24 cellular contexts compared by ENCODE assay signal in genomic region chr5:54094706-54095105, GRCh38.
DNase-seq lines count a peak whose midpoint lies in the region; TF ChIP-seq lines count a peak whose summit lies in the region.
"Had no signal": no experiment of that assay in that cellular context is flagged by ENCODE, and none has a peak within 500 bp of the region (broad histone marks: within the 10 kb centered on the region; RNA-seq: fewer than 3 reads in every experiment).

No MANE protein-coding gene starts in this region.

- H3K9ac ChIP-seq in OCI-LY1 (ENCODE audit: low read length), result no peak overlapping the region
- no peak overlapping the region for H3K9ac ChIP-seq in endodermal cell (ENCODE audit: extremely low read depth, low read length, poor library complexity, severe bottlenecking)

- H3K4me1 ChIP-seq in OCI-LY1 (ENCODE audit: insufficient read depth, low read length, severe bottlenecking) (peaks cover 50% of the 10 kb centered on the region), endodermal cell (ENCODE audit: control insufficient read depth, insufficient read depth, low read length) (no peaks in the 10 kb centered on the region), sigmoid colon (peaks cover 0 to 38% (median 28%) of the 10 kb centered on the region in 4 donors)

- TF ChIP-seq CTCF in OCI-LY1 (IDR thresholded peaks at IDR 0.05; ENCODE audit: low read length) (no peak), endodermal cell (conservative IDR thresholded peaks at IDR 0.05) (no peak), sigmoid colon (IDR thresholded peaks at IDR 0.05) (no peak)

- no peaks in the 10 kb centered on the region; the same call in 1 of the 2 replicates for H4K20me1 ChIP-seq in OCI-LY1 (ENCODE audit: insufficient read depth, low read length)

- no peaks in the 10 kb centered on the region for H3F3A ChIP-seq in OCI-LY1 (ENCODE audit: insufficient read depth, low read length)

- H3K9me3 ChIP-seq in OCI-LY1 (ENCODE audit: low read length), result no peaks in the 10 kb centered on the region
- H3K9me3 ChIP-seq in endodermal cell (ENCODE audit: control insufficient read depth, low read length), result no peaks in the 10 kb centered on the region
- H3K9me3 ChIP-seq in sigmoid colon, result no peaks in the 10 kb centered on the region
- H3K9me3 ChIP-seq: Caco-2, HAP-1, SJSA1 had no signal

- H3K9me2 ChIP-seq in OCI-LY1 (ENCODE audit: low read depth, low read length), result no peaks in the 10 kb centered on the region

- H3K27ac Mint-ChIP-seq in endodermal cell, result no peak overlapping the region
- H3K27ac Mint-ChIP-seq: CD4-positive, alpha-beta T cell; HFFc6 had no signal

- DNase-seq in COLO829 (ENCODE audit: low spot score) (peak; percentile 4), globus pallidus (ENCODE audit: low spot score) (peak; percentile 24), COLO668 (lab: John Stamatoyannopoulos, UW; ENCODE audit: unreplicated experiment) (no peak), superior temporal gyrus (ENCODE audit: extremely low spot score) (no peak), endodermal cell (no peak), sigmoid colon (no peak)
- DNase-seq: Caco-2; CD4-positive, alpha-beta T cell; EL; GDM1; GOT3; HFFc6; Karpas-422; NCI-H1092; NCI-H1417 treated with DMSO at 0.1 percent for 48 hours; NCI-H1694 treated with DMSO at 0.1 percent for 48 hours; NCI-H2227 treated with DMSO at 0.1 percent for 48 hours; NCI-H526 treated with DMSO at 0.1 percent for 48 hours; Right ventricle myocardium superior; RPMI8226 had no signal

- no peaks in the 10 kb centered on the region for H3K27me3 Mint-ChIP-seq in endodermal cell (ENCODE audit: insufficient read depth)
- H3K27me3 Mint-ChIP-seq: CD4-positive, alpha-beta T cell had no signal

- no peak overlapping the region for H3K4me3 Mint-ChIP-seq in endodermal cell
- H3K4me3 Mint-ChIP-seq: CD4-positive, alpha-beta T cell; HFFc6 had no signal

- H3K9me3 Mint-ChIP-seq in endodermal cell, result no peaks in the 10 kb centered on the region
- H3K9me3 Mint-ChIP-seq: CD4-positive, alpha-beta T cell; HFFc6 had no signal

- WGBS in endodermal cell (ENCODE audit: insufficient coverage in 1 of 2, insufficient read length in 1 of 2), 2 experiments, result 67 to 91% methylated on average over 1 to 2 of the region's 2 CpGs
- 96 to 98% methylated on average over 2 of the region's 2 CpGs for WGBS in sigmoid colon, 2 donors

- no peak overlapping the region for H3K4me3 ChIP-seq in OCI-LY1 (ENCODE audit: low read depth, low read length, poor library complexity, severe bottlenecking)
- H3K4me3 ChIP-seq in endodermal cell (ENCODE audit: low read length), result no peak overlapping the region
- no peak overlapping the region for H3K4me3 ChIP-seq in sigmoid colon
- H3K4me3 ChIP-seq: GM12878, HAP-1, SJSA1 had no signal

- H3K27me3 ChIP-seq in OCI-LY1 (ENCODE audit: insufficient read depth, low read length), result no peaks in the 10 kb centered on the region
- H3K27me3 ChIP-seq in endodermal cell (ENCODE audit: control insufficient read depth, insufficient read depth, low read length, poor library complexity, severe bottlenecking), result no peaks in the 10 kb centered on the region
- no peaks in the 10 kb centered on the region for H3K27me3 ChIP-seq in sigmoid colon
- H3K27me3 ChIP-seq: SJSA1 had no signal

- H3K36me3 ChIP-seq in OCI-LY1 (ENCODE audit: insufficient read depth, low read length) (peaks cover 79% of the 10 kb centered on the region), endodermal cell (ENCODE audit: control insufficient read depth, insufficient read depth, low read length) (no peaks in the 10 kb centered on the region), sigmoid colon (no peaks in the 10 kb centered on the region)
- H3K36me3 ChIP-seq: HAP-1, SJSA1 had no signal

- peaks cover 9% of the 10 kb centered on the region for H3K4me1 Mint-ChIP-seq in endodermal cell

- H3K4me2 ChIP-seq in OCI-LY1 (ENCODE audit: low read length), result no peak overlapping the region

- H3K27ac ChIP-seq in OCI-LY1 (ENCODE audit: low read depth, low read length, poor library complexity, severe bottlenecking) (peak overlapping the region; percentile 67), endodermal cell (ENCODE audit: low read depth, low read length) (no peak overlapping the region), sigmoid colon (no peak overlapping the region)
- H3K27ac ChIP-seq: SJSA1 had no signal

- intact Hi-C loops in sigmoid colon (cut with DNase I), result no loop called here

- H2AFZ ChIP-seq in OCI-LY1 (ENCODE audit: low read length), result no peak overlapping the region

- no peaks in the 10 kb centered on the region for H3K36me3 Mint-ChIP-seq in endodermal cell (ENCODE audit: low read depth)

- no peak for TF ChIP-seq EP300 in sigmoid colon (IDR thresholded peaks at IDR 0.05)

- TF ChIP-seq POLR2A in sigmoid colon (IDR thresholded peaks at IDR 0.05), result no peak

- no peaks in the 10 kb centered on the region for H3K79me2 ChIP-seq in OCI-LY1 (ENCODE audit: insufficient read depth, low read length)

Comparison
In these comparisons a context has a peak if more than half of its experiments do, and no peak if none do; other contexts are left out.
1. DNase-seq: peak in COLO829 (single experiment) and globus pallidus (single experiment); none in COLO668 (single experiment), superior temporal gyrus (single experiment), endodermal cell (single experiment) and sigmoid colon (single experiment).